ENCODE assay signal across 17 cellular contexts in the genomic region with DNA sequence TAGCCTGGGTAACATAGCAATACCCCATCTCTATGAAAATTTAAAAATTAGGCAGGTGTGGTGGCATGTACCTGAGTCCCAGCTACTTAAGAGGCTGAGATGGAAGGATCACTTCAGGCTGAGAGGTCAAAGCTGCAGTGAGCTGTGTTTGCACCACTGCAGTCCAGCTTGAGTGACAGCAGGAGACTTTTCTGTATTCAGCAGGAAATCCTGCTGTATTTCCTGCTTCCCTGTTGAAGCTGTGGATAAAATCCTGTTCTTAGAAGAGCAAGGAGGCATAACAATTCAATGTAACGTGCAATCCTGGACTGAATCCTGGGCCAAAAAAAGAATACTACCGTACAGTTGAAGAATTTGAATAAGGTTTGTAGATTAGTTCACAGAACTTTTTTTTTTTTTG.
"Had no signal": no experiment of that assay in that cellular context is flagged by ENCODE, and none has a peak within 500 bp of the region (broad histone marks: within the 10 kb centered on the region; RNA-seq: fewer than 3 reads in every experiment).

No MANE protein-coding gene starts in this region.

- ATAC-seq: activated CD4-positive, alpha-beta T cell treated with anti-CD3 and anti-CD28 coated beads for 36 hours; body of pancreas; natural killer cell; stimulated activated memory B cell treated with anti-CD40 and anti-IgM and Interleukin-4, amounts not matched to agents 10 μg/mL and 1 μg/mL and 100 μg/mL, for 72 hours; WTC11 had no signal

- H3K4me3 ChIP-seq: body of pancreas, dorsolateral prefrontal cortex, ovary, sigmoid colon, thoracic aorta had no signal

- DNase-seq: activated CD4-positive, alpha-beta T cell treated with anti-CD3 and anti-CD28 coated beads for 36 hours; activated CD4-positive, alpha-beta T cell treated with anti-CD3 and anti-CD28 coated beads, Interleukin-2, amount 50 U/mL, for 48 hours; activated gamma-delta T cell treated with Interleukin-2 at 50 U/mL for 16 hours; activated naive CD8-positive, alpha-beta T cell treated with anti-CD3 and anti-CD28 coated beads for 36 hours; body of pancreas; dorsolateral prefrontal cortex; foreskin melanocyte; head of caudate nucleus; kidney; natural killer cell; ovary; sigmoid colon; stimulated activated CD4-positive, alpha-beta T cell treated with anti-CD3 and anti-CD28 coated beads, Interleukin-4, amount 100 ng/mL, for 24 hours; T-helper 2 cell had no signal

- H3K9me3 ChIP-seq: body of pancreas, ovary, sigmoid colon, thoracic aorta had no signal

- H3K36me3 ChIP-seq: ovary had no signal

- H3K4me1 ChIP-seq: body of pancreas, sigmoid colon had no signal
